15 cellular contexts compared by ENCODE assay signal in the genomic region with DNA sequence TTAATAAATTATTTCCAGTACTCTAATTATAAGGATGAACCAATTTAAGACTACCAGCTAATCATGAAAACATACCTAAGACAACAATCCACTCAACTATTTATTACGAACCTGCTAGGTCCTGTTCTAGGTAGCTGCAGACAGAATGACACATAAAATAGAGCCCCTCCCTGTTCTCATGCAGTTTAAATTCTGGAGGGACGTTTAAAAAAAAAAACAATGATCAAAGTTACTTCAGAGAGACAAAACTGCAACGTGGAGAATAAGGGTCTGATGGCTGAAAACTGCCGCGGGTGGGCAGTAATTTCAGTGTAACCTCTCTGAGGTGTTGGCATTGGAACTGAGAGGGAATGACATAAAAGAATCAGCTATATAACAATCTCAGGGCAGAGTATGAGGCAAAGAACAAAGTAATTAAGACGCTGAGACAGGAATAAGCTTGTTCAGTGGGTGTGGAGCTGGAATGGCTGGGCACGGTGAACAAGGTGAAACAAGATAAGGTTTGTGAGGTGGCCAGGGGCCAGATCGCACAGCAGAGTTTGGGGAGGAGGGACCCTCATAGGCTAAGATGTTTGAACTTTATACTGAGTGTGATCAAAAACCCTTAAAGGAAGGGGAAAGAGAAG. TPM values are rescaled to one million over a fixed set of nuclear protein-coding genes. Genes with fewer than 3 reads are reported as not detected.
DNase-seq lines count a peak whose midpoint lies in the region; ATAC-seq, FAIRE-seq and TF ChIP-seq lines count a peak whose summit lies in the region.
"Had no signal": no experiment of that assay in that cellular context is flagged by ENCODE, and none has a peak within 500 bp of the region (broad histone marks: within the 10 kb centered on the region; RNA-seq: fewer than 3 reads in every experiment).

No MANE protein-coding gene starts in this region.

- H3K4me1 ChIP-seq in Peyer's patch (peaks cover 0 to 21% (median 2%) of the 10 kb centered on the region in 4 donors), small intestine (ENCODE audit: control insufficient read depth in 2 of 2, insufficient read depth in 1 of 2, low read depth in 1 of 2, low read length in 1 of 2) (peaks cover 4 to 7% of the 10 kb centered on the region in 2 donors)

- H3K27ac ChIP-seq in Peyer's patch: peak overlapping the region in 3 of 4 donors; percentile 28 to 65 (median 55)
- peak overlapping the region; percentile 71 to 87 for H3K27ac ChIP-seq in small intestine (ENCODE audit: low read depth in 1 of 2, low read length in 1 of 2)
- H3K27ac ChIP-seq: right lobe of liver had no signal

- no peak for ATAC-seq in activated CD8-positive, alpha-beta T cell treated with anti-CD3 and anti-CD28 coated beads, Interleukin-2, amount 10 ng/mL, durations not matched to agents 7 days and 5 days
- ATAC-seq: right lobe of liver, SK-N-SH treated with all-trans-retinoic acid at 6 μM for 48 hours had no signal

- TF ChIP-seq POLR2A in Peyer's patch (IDR thresholded peaks at IDR 0.05) (peak in 1 of 2 donors; percentile 8), erythroblast (IDR thresholded peaks at IDR 0.05; ENCODE audit: low read length) (no peak)

- peaks cover 36% of the 10 kb centered on the region for H3K36me3 Mint-ChIP-seq in activated CD8-positive, alpha-beta T cell treated with anti-CD3 and anti-CD28 coated beads, Interleukin-2, amount 10 ng/mL, durations not matched to agents 7 days and 5 days (ENCODE audit: low read depth)

- no peaks in the 10 kb centered on the region for H3K36me3 ChIP-seq in Peyer's patch
- H3K36me3 ChIP-seq in small intestine (ENCODE audit: control insufficient read depth in 2 of 2, insufficient read depth in 2 of 2, low read length in 2 of 2): peaks cover 0 to 2% of the 10 kb centered on the region in 2 donors
- H3K36me3 ChIP-seq: right lobe of liver had no signal

- FAIRE-seq in small intestine (lab: Jason Lieb, UNC): no peak
- FAIRE-seq: frontal cortex had no signal

- H3K9me3 Mint-ChIP-seq in activated CD8-positive, alpha-beta T cell treated with anti-CD3 and anti-CD28 coated beads, Interleukin-2, amount 10 ng/mL, durations not matched to agents 7 days and 5 days (ENCODE audit: insufficient read depth): no peaks in the 10 kb centered on the region

- H3K27me3 Mint-ChIP-seq in activated CD8-positive, alpha-beta T cell treated with anti-CD3 and anti-CD28 coated beads, Interleukin-2, amount 10 ng/mL, durations not matched to agents 7 days and 5 days (ENCODE audit: low read depth): no peaks in the 10 kb centered on the region

- POLR2A ChIA-PET in activated CD8-positive, alpha-beta T cell treated with anti-CD3 and anti-CD28 coated beads, Interleukin-2, amount 10 ng/mL, durations not matched to agents 7 days and 5 days (lab: Charles Lee): no interaction called here

- TF ChIP-seq CTCF in Peyer's patch (IDR thresholded peaks at IDR 0.05): no peak

- WGBS in small intestine, 3 donors: 11 to 48% (median 33%) methylated on average over 8 of the region's 8 CpGs

- DNase-seq in DMS 273 (lab: John Stamatoyannopoulos, UW; ENCODE audit: unreplicated experiment) (peak; percentile 36), DMS 273 treated with DMSO at 0.1 percent for 48 hours (lab: John Stamatoyannopoulos, UW) (no peak), Peyer's patch (peak in 2 of 3 donors; percentile 69 to 75), erythroblast (lab: John Stamatoyannopoulos, UW) (peak; percentile 15 to 30), small intestine (peak; percentile 94), NCI-H446 (lab: John Stamatoyannopoulos, UW) (no peak), Kasumi-1 (lab: John Stamatoyannopoulos, UW) (no peak)
- DNase-seq in activated CD8-positive, alpha-beta T cell treated with anti-CD3 and anti-CD28 coated beads, Interleukin-2, amount 10 ng/mL, durations not matched to agents 7 days and 5 days: no peak
- DNase-seq: 8988T; activated T-cell treated with anti-CD3 and anti-CD28 coated beads, Interleukin-2, amount 50 U/mL, for 1 hour; H7; NCI-H2081 treated with DMSO at 0.1 percent for 48 hours; right lobe of liver had no signal

- H3K4me3 ChIP-seq in Peyer's patch (peak overlapping the region in 2 of 4 donors; percentile 12 to 17), small intestine (ENCODE audit: low read depth in 1 of 2, low read length in 2 of 2) (no peak overlapping the region)
- H3K4me3 ChIP-seq: right lobe of liver had no signal

- H3K9me3 ChIP-seq in Peyer's patch (no peaks in the 10 kb centered on the region), small intestine (ENCODE audit: control insufficient read depth, low read depth) (no peaks in the 10 kb centered on the region)
- H3K9me3 ChIP-seq: right lobe of liver had no signal

- peaks cover 41% of the 10 kb centered on the region for H3K4me1 Mint-ChIP-seq in activated CD8-positive, alpha-beta T cell treated with anti-CD3 and anti-CD28 coated beads, Interleukin-2, amount 10 ng/mL, durations not matched to agents 7 days and 5 days (ENCODE audit: low read depth)

- H3K4me3 Mint-ChIP-seq in activated CD8-positive, alpha-beta T cell treated with anti-CD3 and anti-CD28 coated beads, Interleukin-2, amount 10 ng/mL, durations not matched to agents 7 days and 5 days: no peak overlapping the region

- H3K27me3 ChIP-seq in Peyer's patch (no peaks in the 10 kb centered on the region), small intestine (ENCODE audit: control insufficient read depth in 2 of 2, insufficient read depth in 2 of 2, low read length in 2 of 2) (no peaks in the 10 kb centered on the region)
- H3K27me3 ChIP-seq: right lobe of liver had no signal

- CTCF ChIA-PET in activated CD8-positive, alpha-beta T cell treated with anti-CD3 and anti-CD28 coated beads, Interleukin-2, amount 10 ng/mL, durations not matched to agents 7 days and 5 days (lab: Charles Lee): interaction anchor here (1.2 kb wide), 1 partner anchor 16 kb away, joined by 4 read pairs; no protein-coding TSS in a partner anchor

- H3K27ac Mint-ChIP-seq in activated CD8-positive, alpha-beta T cell treated with anti-CD3 and anti-CD28 coated beads, Interleukin-2, amount 10 ng/mL, durations not matched to agents 7 days and 5 days: no peak overlapping the region

RNA-seq across cellular contexts. Expression of a gene that starts 19.5 kb away (rescaled TPM):
- 10 to 100 TPM; 40.7 to 81.7 (median 69.4) TPM for total RNA-seq in Peyer's patch
- polyA plus RNA-seq in small intestine: 10 to 100 TPM; 13.8 to 34.4 (median 21.0) TPM
- 100 to 1,000 TPM; 165 to 166 TPM for total RNA-seq in activated CD8-positive, alpha-beta T cell treated with anti-CD3 and anti-CD28 coated beads, Interleukin-2, amount 10 ng/mL, durations not matched to agents 7 days and 5 days

Comparison
In these comparisons a context has a peak if more than half of its experiments do, and no peak if none do; other contexts are left out.
1. DNase-seq: peak in DMS 273 (single experiment), Peyer's patch (2 of 3), erythroblast (2 of 2) and small intestine (single experiment); none in DMS 273 treated with DMSO at 0.1 percent for 48 hours (single experiment), NCI-H446 (0 of 2), Kasumi-1 (0 of 2) and activated CD8-positive, alpha-beta T cell treated with anti-CD3 and anti-CD28 coated beads, Interleukin-2, amount 10 ng/mL, durations not matched to agents 7 days and 5 days (single experiment).